1 cellular context compared by ENCODE assay signal in genomic region chr2:208179028-208179609, GRCh38.
TF ChIP-seq lines count a peak whose summit lies in the region.

No MANE protein-coding gene starts in this region.

TF ChIP-seq in HepG2, 621 proteins besides CTCF, POLR2A, EP300 and RAD21 (continued from another document and continues in another):
- TF ChIP-seq PCBP1 (IDR thresholded peaks at IDR 0.05; ENCODE audit: borderline replicate concordance, low read depth, low read length) = no peak
- no peak for TF ChIP-seq DBP (CRISPR knock-in tag; IDR thresholded peaks at IDR 0.05; ENCODE audit: not compliant biosample characterization)
- TF ChIP-seq NR2F1 (CRISPR knock-in tag; IDR thresholded peaks at IDR 0.05) = peak; percentile 78 to 80
- no peak for TF ChIP-seq SOX6 (IDR thresholded peaks at IDR 0.05)
- TF ChIP-seq SOX6 (CRISPR knock-in tag; IDR thresholded peaks at IDR 0.05) = peak; percentile 79
- TF ChIP-seq TEAD3 (CRISPR knock-in tag; optimal IDR thresholded peaks at IDR 0.05; ENCODE audit: borderline replicate concordance) = peak; percentile 87
- no peak for TF ChIP-seq KDM1A (CRISPR knock-in tag; IDR thresholded peaks at IDR 0.05)
- no peak for TF ChIP-seq TEAD2 (CRISPR knock-in tag; IDR thresholded peaks at IDR 0.05)
- no peak for TF ChIP-seq ELF1 (CRISPR knock-in tag; IDR thresholded peaks at IDR 0.05)
- 0 out of 2 replicates have a peak, but pooled peaks have one; percentile 24 for TF ChIP-seq ZBTB7A (CRISPR knock-in tag; IDR thresholded peaks at IDR 0.05)
- no peak for TF ChIP-seq HNRNPH1 (optimal IDR thresholded peaks at IDR 0.05; ENCODE audit: low read depth, low read length)
- TF ChIP-seq ZNF331 (CRISPR knock-in tag; IDR thresholded peaks at IDR 0.05) = peak; percentile 30; the same call in 1 of the 2 replicates
- no peak for TF ChIP-seq AKNA (CRISPR knock-in tag; IDR thresholded peaks at IDR 0.05; ENCODE audit: borderline replicate concordance)
- no peak for TF ChIP-seq ZNF737 (CRISPR knock-in tag; IDR thresholded peaks at IDR 0.05; ENCODE audit: borderline replicate concordance)
- TF ChIP-seq ZNF687 (CRISPR knock-in tag; IDR thresholded peaks at IDR 0.05) = peak; percentile 35
- TF ChIP-seq CBX1 (IDR thresholded peaks at IDR 0.05; ENCODE audit: low read depth) = no peak
- no peak for TF ChIP-seq TGIF2 (CRISPR knock-in tag; IDR thresholded peaks at IDR 0.05)
- no peak for TF ChIP-seq GZF1 (CRISPR knock-in tag; IDR thresholded peaks at IDR 0.05)
- peak; percentile 80 for TF ChIP-seq CEBPB (IDR thresholded peaks at IDR 0.05; ENCODE audit: borderline replicate concordance, low read depth, low read length)
- no peak for TF ChIP-seq ZNF777 (CRISPR knock-in tag; IDR thresholded peaks at IDR 0.05)
- TF ChIP-seq ZNF235 (CRISPR knock-in tag; IDR thresholded peaks at IDR 0.05; ENCODE audit: borderline replicate concordance) = no peak
- TF ChIP-seq NR2F2 (IDR thresholded peaks at IDR 0.05; ENCODE audit: borderline replicate concordance, low read depth) = peak; percentile 89
- peak; percentile 86 for TF ChIP-seq ARID5B (CRISPR knock-in tag; IDR thresholded peaks at IDR 0.05)
- no peak for TF ChIP-seq ZNF143 (CRISPR knock-in tag; IDR thresholded peaks at IDR 0.05)
- TF ChIP-seq HOMEZ (CRISPR knock-in tag; IDR thresholded peaks at IDR 0.05; ENCODE audit: low read depth) = no peak
- TF ChIP-seq NR1H2 (CRISPR knock-in tag; IDR thresholded peaks at IDR 0.05; ENCODE audit: borderline replicate concordance, low read depth) = no peak
- no peak for TF ChIP-seq CSRNP2 (CRISPR knock-in tag; conservative IDR thresholded peaks at IDR 0.05; ENCODE audit: low read depth)
- no peak for TF ChIP-seq DNMT3B (CRISPR knock-in tag; conservative IDR thresholded peaks at IDR 0.05)
- no peak for TF ChIP-seq RELA (CRISPR knock-in tag; IDR thresholded peaks at IDR 0.05)
- TF ChIP-seq ZNF766 (CRISPR knock-in tag; IDR thresholded peaks at IDR 0.05; ENCODE audit: borderline replicate concordance) = no peak
- TF ChIP-seq TARDBP (CRISPR knock-in tag; IDR thresholded peaks at IDR 0.05) = peak; percentile 60
- no peak for TF ChIP-seq HCFC1 (IDR thresholded peaks at IDR 0.05; ENCODE audit: low read depth, low read length)
- no peak for TF ChIP-seq KLF6 (CRISPR knock-in tag; IDR thresholded peaks at IDR 0.05)
- no peak for TF ChIP-seq ZKSCAN8 (CRISPR knock-in tag; IDR thresholded peaks at IDR 0.05; ENCODE audit: borderline replicate concordance)
- TF ChIP-seq ETV5 (CRISPR knock-in tag; IDR thresholded peaks at IDR 0.05; ENCODE audit: borderline replicate concordance) = peak; percentile 30; the same call in 1 of the 2 replicates
- TF ChIP-seq NRL (CRISPR knock-in tag; IDR thresholded peaks at IDR 0.05; ENCODE audit: borderline replicate concordance) = no peak
- no peak for TF ChIP-seq ZNF607 (CRISPR knock-in tag; IDR thresholded peaks at IDR 0.05; ENCODE audit: borderline replicate concordance)
- TF ChIP-seq ZNF576 (CRISPR knock-in tag; IDR thresholded peaks at IDR 0.05) = no peak
- TF ChIP-seq TRAFD1 (CRISPR knock-in tag; IDR thresholded peaks at IDR 0.05; ENCODE audit: borderline replicate concordance) = no peak
- no peak for TF ChIP-seq JDP2 (CRISPR knock-in tag; IDR thresholded peaks at IDR 0.05; ENCODE audit: borderline replicate concordance)
- no peak for TF ChIP-seq NFE2L1 (CRISPR knock-in tag; IDR thresholded peaks at IDR 0.05; ENCODE audit: borderline replicate concordance)
- no peak for TF ChIP-seq ZNF775 (CRISPR knock-in tag; IDR thresholded peaks at IDR 0.05; ENCODE audit: borderline replicate concordance)
